ENCODE assay signal across 8 cellular contexts in genomic region chrX:75603833-75604232, GRCh38.
DNase-seq lines count a peak whose midpoint lies in the region; ATAC-seq, FAIRE-seq and TF ChIP-seq lines count a peak whose summit lies in the region.

No MANE protein-coding gene starts in this region.

- H2AFZ ChIP-seq in endothelial cell of umbilical vein (ENCODE audit: low read depth, low read length), result no peak overlapping the region

- no peak overlapping the region for H3K27ac ChIP-seq in CD4-positive, CD25-positive, alpha-beta regulatory T cell (ENCODE audit: insufficient read depth, low read length, poor library complexity, severe bottlenecking)
- H3K27ac ChIP-seq in endothelial cell of umbilical vein (ENCODE audit: insufficient read depth, low read depth, low read length) (no peak overlapping the region), pancreas (no peak overlapping the region)

- no peak for ATAC-seq in CD4-positive, CD25-positive, alpha-beta regulatory T cell (ENCODE audit: low read depth in 2 of 2)
- ATAC-seq in pancreas (peak in 3 of 4 donors; percentile 65 to 77 (median 72)), GM19328 (IDR thresholded peaks at IDR 0.05; ENCODE audit: unreplicated experiment) (no peak), GM21367 (IDR thresholded peaks at IDR 0.05; ENCODE audit: unreplicated experiment) (no peak)

- no peaks in the 10 kb centered on the region for H3K9me1 ChIP-seq in endothelial cell of umbilical vein (replicated peaks; ENCODE audit: control insufficient read depth, extremely low read depth, insufficient read depth, low read length)

- H3K4me3 ChIP-seq in CD4-positive, CD25-positive, alpha-beta regulatory T cell (ENCODE audit: low read depth, low read length), result no peak overlapping the region
- no peak overlapping the region for H3K4me3 ChIP-seq in endothelial cell of umbilical vein (replicated peaks in 1 of 3; ENCODE audit: insufficient read depth in 1 of 3, low read depth in 1 of 3, low read length in 3 of 3)
- H3K4me3 ChIP-seq in pancreas, result no peak overlapping the region

- no peaks in the 10 kb centered on the region for H3K4me1 ChIP-seq in CD4-positive, CD25-positive, alpha-beta regulatory T cell (ENCODE audit: control insufficient read depth, insufficient read depth, low read length, poor library complexity, severe bottlenecking)
- H3K4me1 ChIP-seq in endothelial cell of umbilical vein (ENCODE audit: control insufficient read depth, extremely low read depth, insufficient read depth, low read length) (no peaks in the 10 kb centered on the region), pancreas (no peaks in the 10 kb centered on the region)

- intact Hi-C loops in endothelial cell of umbilical vein (cut with micrococcal nuclease) (loop anchor here (5.0 to 10.0 kb wide), 2 partner anchors 989 to 1052 kb away; partner anchors contain the start of gene RLIM), pancreas (cut with DNase I) (no loop called here)

- POLR2A ChIA-PET in endothelial cell of umbilical vein (lab: Charles Lee), result no interaction called here

- H3K9me3 ChIP-seq in CD4-positive, CD25-positive, alpha-beta regulatory T cell (ENCODE audit: control insufficient read depth in 2 of 2, low read length in 2 of 2), result no peaks in the 10 kb centered on the region
- H3K9me3 ChIP-seq in endothelial cell of umbilical vein (replicated peaks; ENCODE audit: control insufficient read depth, insufficient read depth, low read length), result no peaks in the 10 kb centered on the region
- no peaks in the 10 kb centered on the region for H3K9me3 ChIP-seq in pancreas

- no peak for TF ChIP-seq POLR2A in endothelial cell of umbilical vein (IDR thresholded peaks at IDR 0.05; ENCODE audit: low read depth, low read length)

- no peaks in the 10 kb centered on the region for H3K79me2 ChIP-seq in endothelial cell of umbilical vein (ENCODE audit: control insufficient read depth, insufficient read depth, low read length)

- peak in 2 of 3 donors; percentile 31 to 41 for DNase-seq in CD4-positive, CD25-positive, alpha-beta regulatory T cell
- DNase-seq in GM19239 (ENCODE audit: insufficient read length, low spot score) (peak; percentile 1), NCI-H774 (lab: John Stamatoyannopoulos, UW) (peak; percentile 2), endothelial cell of umbilical vein (ENCODE audit: low read depth, low spot score) (peak; percentile 4), pancreas (no peak), ureter (ENCODE audit: low spot score) (no peak)

- FAIRE-seq in GM19239 (lab: Jason Lieb, UNC), result peak; percentile 71
- FAIRE-seq in endothelial cell of umbilical vein (lab: Jason Lieb, UNC), result peak; percentile 84
- FAIRE-seq in pancreas (lab: Jason Lieb, UNC), result peak; percentile 98

- H3K4me2 ChIP-seq in endothelial cell of umbilical vein (ENCODE audit: insufficient read depth, low read length), result no peak overlapping the region

- H3K4me1 Mint-ChIP-seq in CD4-positive, CD25-positive, alpha-beta regulatory T cell, result peaks cover 0 to 2% (median 0%) of the 10 kb centered on the region in 4 donors

- no peak overlapping the region for H3K4me3 Mint-ChIP-seq in CD4-positive, CD25-positive, alpha-beta regulatory T cell

- dilution Hi-C loops in endothelial cell of umbilical vein (cut with MboI; ENCODE audit: extremely low pct_ligation_motif_present, low sequenced_read_pairs), result no loop called here

- CTCF ChIA-PET in endothelial cell of umbilical vein (lab: Charles Lee), result no interaction called here

- H3K27ac Mint-ChIP-seq in CD4-positive, CD25-positive, alpha-beta regulatory T cell, result no peak overlapping the region

- H3K36me3 ChIP-seq in CD4-positive, CD25-positive, alpha-beta regulatory T cell (ENCODE audit: control insufficient read depth, insufficient read depth, low read length), result no peaks in the 10 kb centered on the region
- H3K36me3 ChIP-seq in endothelial cell of umbilical vein (ENCODE audit: control insufficient read depth in 2 of 2, extremely low read depth in 1 of 2, insufficient read depth in 2 of 2, low read length in 2 of 2) (no peaks in the 10 kb centered on the region), pancreas (no peaks in the 10 kb centered on the region)

- TF ChIP-seq CTCF in endothelial cell of umbilical vein (IDR thresholded peaks at IDR 0.05; ENCODE audit: extremely low read depth in 1 of 2, insufficient read depth in 1 of 2, low read depth in 1 of 2, low read length in 2 of 2) (peak; percentile 26), pancreas (IDR thresholded peaks at IDR 0.05) (peak; percentile 48 to 68 (median 64))

- H4K20me1 ChIP-seq in endothelial cell of umbilical vein (replicated peaks; ENCODE audit: control insufficient read depth, extremely low read depth, insufficient read depth, low read length), result no peaks in the 10 kb centered on the region

- BruUV-seq in endothelial cell of umbilical vein (replicated peaks; lab: Mats Ljungman, UMichigan), result no TSS peak

- no peaks in the 10 kb centered on the region for H3K27me3 ChIP-seq in CD4-positive, CD25-positive, alpha-beta regulatory T cell (ENCODE audit: control insufficient read depth, insufficient read depth, low read length)
- no peaks in the 10 kb centered on the region for H3K27me3 ChIP-seq in endothelial cell of umbilical vein (ENCODE audit: control insufficient read depth in 2 of 2, insufficient read depth in 2 of 2, low read length in 2 of 2)
- no peaks in the 10 kb centered on the region for H3K27me3 ChIP-seq in pancreas

- no peaks in the 10 kb centered on the region for H3K27me3 Mint-ChIP-seq in CD4-positive, CD25-positive, alpha-beta regulatory T cell

- peaks cover 0 to 2% (median 0%) of the 10 kb centered on the region in 7 donors for H3K9me3 Mint-ChIP-seq in CD4-positive, CD25-positive, alpha-beta regulatory T cell

- no peaks in the 10 kb centered on the region for H3K36me3 Mint-ChIP-seq in CD4-positive, CD25-positive, alpha-beta regulatory T cell

- no peak overlapping the region for H3K9ac ChIP-seq in endothelial cell of umbilical vein (replicated peaks; ENCODE audit: extremely low read depth, insufficient read depth, low read length)

TF ChIP-seq in endothelial cell of umbilical vein, 7 proteins besides CTCF, POLR2A, EP300 and RAD21:
- TF ChIP-seq POLR2AphosphoS5 (IDR thresholded peaks at IDR 0.05; ENCODE audit: insufficient read depth, low read depth, low read length) (no peak), GATA2 (IDR thresholded peaks at IDR 0.05; ENCODE audit: insufficient read depth, insufficient read length, low read depth, low read length) (no peak), MAX (IDR thresholded peaks at IDR 0.05; ENCODE audit: insufficient read depth, insufficient read length) (no peak), FOS (IDR thresholded peaks at IDR 0.05; ENCODE audit: borderline replicate concordance, insufficient read depth, low read length) (no peak), JUN (IDR thresholded peaks at IDR 0.05; ENCODE audit: borderline replicate concordance, insufficient read depth, insufficient read length, low read depth) (no peak), EZH2 (IDR thresholded peaks at IDR 0.05; ENCODE audit: borderline replicate concordance, low read depth, low read length, severe bottlenecking) (no peak), MYC (IDR thresholded peaks at IDR 0.05; ENCODE audit: low read depth, low read length) (no peak)

Comparison
In these comparisons a context has a peak if more than half of its experiments do, and no peak if none do; other contexts are left out.
1. ATAC-seq: peak in pancreas (3 of 4); none in CD4-positive, CD25-positive, alpha-beta regulatory T cell (0 of 2), GM19328 (single experiment) and GM21367 (single experiment).
2. DNase-seq: peak in CD4-positive, CD25-positive, alpha-beta regulatory T cell (2 of 3), GM19239 (single experiment), NCI-H774 (single experiment) and endothelial cell of umbilical vein (single experiment); none in pancreas (0 of 6) and ureter (single experiment).